ENCODE assay signal across 18 cellular contexts in the genomic region with DNA sequence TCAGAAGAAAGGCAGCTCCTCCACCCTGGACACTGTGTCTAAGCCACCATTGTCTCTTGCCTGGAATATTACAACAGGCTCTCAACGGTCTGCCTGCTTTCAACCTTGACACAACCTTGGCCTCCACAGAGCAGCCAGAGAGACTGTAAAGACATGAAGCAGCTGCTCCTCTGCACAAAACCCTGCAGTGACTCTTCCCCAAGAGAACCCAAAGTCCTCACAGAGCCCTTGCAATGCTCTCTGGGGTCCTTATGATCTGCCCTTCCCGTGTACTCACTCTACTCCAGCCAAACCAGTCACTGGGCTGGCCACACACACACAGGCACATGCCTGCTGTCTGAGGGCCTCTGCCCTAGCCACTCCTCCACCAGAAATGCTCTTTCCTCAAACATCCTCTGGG.
A peak's percentile ranks its signal among the peaks of the same experiment; 100 is the strongest.
DNase-seq lines count a peak whose midpoint lies in the region; ATAC-seq, FAIRE-seq and TF ChIP-seq lines count a peak whose summit lies in the region.
"Had no signal": no experiment of that assay in that cellular context is flagged by ENCODE, and none has a peak within 500 bp of the region (broad histone marks: within the 10 kb centered on the region; RNA-seq: fewer than 3 reads in every experiment).

No MANE protein-coding gene starts in this region.

- TF ChIP-seq POLR2A in HepG2 (IDR thresholded peaks at IDR 0.05; ENCODE audit: insufficient read depth in 1 of 2, low read depth in 2 of 2, low read length in 2 of 2) = no peak

- TF ChIP-seq CTCF in Loucy (conservative IDR thresholded peaks at IDR 0.05; ENCODE audit: low read length) = no peak
- no peak for TF ChIP-seq CTCF in bronchial epithelial cell (IDR thresholded peaks at IDR 0.05; ENCODE audit: insufficient read depth, low read length, severe bottlenecking)
- no peak for TF ChIP-seq CTCF in HepG2 (CRISPR knock-in tag; IDR thresholded peaks at IDR 0.05)
- no peak for TF ChIP-seq CTCF in D721Med (IDR thresholded peaks at IDR 0.05; ENCODE audit: insufficient read depth, missing control alignments)
- no peak for TF ChIP-seq CTCF in dorsolateral prefrontal cortex (IDR thresholded peaks at IDR 0.05 in 54 of 56, conservative IDR thresholded peaks at IDR 0.05 in 2 of 56; ENCODE audit: low read depth in 1 of 56, partially characterized antibody in 56 of 56)

- H3K9me2 ChIP-seq in Loucy (replicated peaks; ENCODE audit: low read depth, low read length) = no peaks in the 10 kb centered on the region

- H2AFZ ChIP-seq in Loucy (ENCODE audit: low read length) (0 out of 2 replicates have a peak overlapping the region, but pooled peaks have one; percentile 28), HepG2 (ENCODE audit: low read length) (no peak overlapping the region)

- in situ Hi-C loops in HepG2 (cut with HindIII; ENCODE audit: extremely low pct_ligation_motif_present, low pct_unique_long_range_greater_than_20kb) = no loop called here

- CTCF ChIA-PET in HepG2 (lab: Yijun Ruan, JAX; ENCODE audit: low intra/inter-chr PET ratio, low total read pairs) = no interaction called here

- TF ChIP-seq EP300 in HepG2 (IDR thresholded peaks at IDR 0.05; ENCODE audit: low read depth in 2 of 2, low read length in 2 of 2) (no peak), HepG2 (CRISPR knock-in tag; IDR thresholded peaks at IDR 0.05; ENCODE audit: borderline replicate concordance) (no peak)

- no peaks in the 10 kb centered on the region for H3F3A ChIP-seq in Loucy (ENCODE audit: low read depth)

- H3K36me3 Mint-ChIP-seq in stimulated activated effector memory CD8-positive, alpha-beta T cell treated with anti-CD3 and anti-CD28 coated beads, Interleukin-12 subunit alpha, Interleukin-12 subunit beta, amount 100 ng/mL, for 72 hours = no peaks in the 10 kb centered on the region
- H3K36me3 Mint-ChIP-seq: CD8-positive, alpha-beta memory T cell had no signal

- no peaks in the 10 kb centered on the region for H3K9me3 Mint-ChIP-seq in stimulated activated effector memory CD8-positive, alpha-beta T cell treated with anti-CD3 and anti-CD28 coated beads, Interleukin-12 subunit alpha, Interleukin-12 subunit beta, amount 100 ng/mL, for 72 hours
- H3K9me3 Mint-ChIP-seq: CD8-positive, alpha-beta memory T cell had no signal

- peak; percentile 23 for FAIRE-seq in bronchial epithelial cell (lab: Jason Lieb, UNC)
- FAIRE-seq in HepG2 (lab: Jason Lieb, UNC) = no peak
- FAIRE-seq in D721Med (lab: Jason Lieb, UNC) = no peak
- FAIRE-seq: H1 had no signal

- H3K27me3 ChIP-seq in Loucy (ENCODE audit: insufficient read depth, low read length, poor library complexity, severe bottlenecking) (no peaks in the 10 kb centered on the region), bronchial epithelial cell (ENCODE audit: control insufficient read depth, insufficient read depth, low read length) (no peaks in the 10 kb centered on the region), HepG2 (ENCODE audit: control insufficient read depth in 1 of 2, insufficient read depth in 2 of 2, low read length in 2 of 2) (no peaks in the 10 kb centered on the region), dorsolateral prefrontal cortex (no peaks in the 10 kb centered on the region)
- H3K27me3 ChIP-seq: BLaER1, Peyer's patch had no signal

- BruUV-seq in HepG2 (replicated peaks; lab: Mats Ljungman, UMichigan) = no TSS peak

- TF ChIP-seq RAD21 in HepG2 (CRISPR knock-in tag; IDR thresholded peaks at IDR 0.05) = no peak

- no peaks in the 10 kb centered on the region for H4K20me1 ChIP-seq in Loucy (ENCODE audit: insufficient read depth, low read length, poor library complexity, severe bottlenecking)
- H4K20me1 ChIP-seq in HepG2 (ENCODE audit: insufficient read depth, low read length) = no peaks in the 10 kb centered on the region
- H4K20me1 ChIP-seq: BLaER1 had no signal

- H3K9ac ChIP-seq in Loucy (ENCODE audit: low read depth, low read length, poor library complexity, severe bottlenecking) (no peak overlapping the region), HepG2 (ENCODE audit: insufficient read depth, low read depth, low read length) (no peak overlapping the region)
- H3K9ac ChIP-seq: BLaER1, KMS-11 had no signal

- H3K9me3 ChIP-seq in Loucy (ENCODE audit: insufficient read depth, low read depth, low read length) = no peaks in the 10 kb centered on the region
- H3K9me3 ChIP-seq in HepG2 (ENCODE audit: low read length) = no peaks in the 10 kb centered on the region
- H3K9me3 ChIP-seq: BLaER1, Peyer's patch had no signal

- DNase-seq in bronchial epithelial cell (ENCODE audit: low read depth) (no peak), HepG2 (ENCODE audit: low spot score) (no peak), NCI-H510A treated with DMSO at 0.1 percent for 48 hours (lab: John Stamatoyannopoulos, UW) (no peak), D721Med (ENCODE audit: insufficient read length, low spot score) (no peak), dorsolateral prefrontal cortex (no peak), NCI-H1105 treated with DMSO at 0.1 percent for 48 hours (lab: John Stamatoyannopoulos, UW) (no peak)
- no peak for DNase-seq in stimulated activated effector memory CD8-positive, alpha-beta T cell treated with anti-CD3 and anti-CD28 coated beads, Interleukin-12 subunit alpha, Interleukin-12 subunit beta, amount 100 ng/mL, for 72 hours (ENCODE audit: low spot score in 2 of 2)
- DNase-seq: CD8-positive, alpha-beta memory T cell; DMS79; NCI-H1436; NCI-H2029; NK-92 treated with Interleukin-12 subunit alpha and Interleukin-12 subunit beta, amount 100 ng/mL, for 24 hours; Peyer's patch had no signal

- H3K36me3 ChIP-seq in Loucy (ENCODE audit: insufficient read depth, low read length) = no peaks in the 10 kb centered on the region
- H3K36me3 ChIP-seq in bronchial epithelial cell (ENCODE audit: control insufficient read depth, insufficient read depth, low read length) = no peaks in the 10 kb centered on the region
- H3K36me3 ChIP-seq in HepG2 (replicated peaks in 1 of 2; ENCODE audit: control insufficient read depth in 1 of 2, insufficient read depth in 2 of 2, low read length in 2 of 2) = no peaks in the 10 kb centered on the region
- H3K36me3 ChIP-seq: BLaER1, Peyer's patch had no signal

- H3K4me3 Mint-ChIP-seq in stimulated activated effector memory CD8-positive, alpha-beta T cell treated with anti-CD3 and anti-CD28 coated beads, Interleukin-12 subunit alpha, Interleukin-12 subunit beta, amount 100 ng/mL, for 72 hours = no peak overlapping the region
- H3K4me3 Mint-ChIP-seq: CD8-positive, alpha-beta memory T cell had no signal

- H3K4me3 ChIP-seq in Loucy (ENCODE audit: low read length, poor library complexity, severe bottlenecking) (no peak overlapping the region), bronchial epithelial cell (ENCODE audit: low read depth, low read length) (no peak overlapping the region), HepG2 (replicated peaks in 1 of 3; ENCODE audit: insufficient read depth in 1 of 3, low read depth in 2 of 3, low read length in 3 of 3) (no peak overlapping the region), dorsolateral prefrontal cortex (no peak overlapping the region)
- H3K4me3 ChIP-seq: BLaER1, Peyer's patch, SK-N-MC had no signal

- H3K27ac Mint-ChIP-seq in stimulated activated effector memory CD8-positive, alpha-beta T cell treated with anti-CD3 and anti-CD28 coated beads, Interleukin-12 subunit alpha, Interleukin-12 subunit beta, amount 100 ng/mL, for 72 hours = no peak overlapping the region
- H3K27ac Mint-ChIP-seq: CD8-positive, alpha-beta memory T cell had no signal

- no peaks in the 10 kb centered on the region for H3K4me1 Mint-ChIP-seq in stimulated activated effector memory CD8-positive, alpha-beta T cell treated with anti-CD3 and anti-CD28 coated beads, Interleukin-12 subunit alpha, Interleukin-12 subunit beta, amount 100 ng/mL, for 72 hours
- H3K4me1 Mint-ChIP-seq: CD8-positive, alpha-beta memory T cell had no signal

- WGBS in HepG2 (ENCODE audit: low lambda C conversion rate) = 0% methylated on average over 1 of the region's 2 CpGs

- H3K27ac ChIP-seq in HepG2 (ENCODE audit: extremely low read length, insufficient read depth, low read length) (no peak overlapping the region), dorsolateral prefrontal cortex (no peak overlapping the region)
- H3K27ac ChIP-seq: BLaER1, KMS-11, Peyer's patch, SK-N-MC had no signal

- H3K4me1 ChIP-seq in Loucy (ENCODE audit: insufficient read depth, low read length, poor library complexity, severe bottlenecking) (no peaks in the 10 kb centered on the region), HepG2 (ENCODE audit: insufficient read depth, low read length) (no peaks in the 10 kb centered on the region)
- H3K4me1 ChIP-seq: BLaER1, Peyer's patch had no signal

- H3K4me2 ChIP-seq in Loucy (ENCODE audit: low read depth, low read length, poor library complexity, severe bottlenecking) (no peak overlapping the region), HepG2 (ENCODE audit: low read depth, low read length) (no peak overlapping the region)
- H3K4me2 ChIP-seq: BLaER1, KMS-11 had no signal

- intact Hi-C loops in HepG2 (cut with micrococcal nuclease; ENCODE audit: unreplicated experiment) = no loop called here
- intact Hi-C loops in dorsolateral prefrontal cortex (cut with DNase I) = no loop called here

- POLR2A ChIA-PET in HepG2 (lab: Yijun Ruan, JAX) = no interaction called here

- ATAC-seq in HepG2 = peak; percentile 29; the same call in 2 of the 3 replicates
- peak; percentile 12 for ATAC-seq in stimulated activated effector memory CD8-positive, alpha-beta T cell treated with anti-CD3 and anti-CD28 coated beads, Interleukin-12 subunit alpha, Interleukin-12 subunit beta, amount 100 ng/mL, for 72 hours

- no peaks in the 10 kb centered on the region for H3K79me2 ChIP-seq in Loucy (ENCODE audit: insufficient read depth, low read length)
- no peaks in the 10 kb centered on the region for H3K79me2 ChIP-seq in HepG2 (ENCODE audit: insufficient read depth, low read length)

TF ChIP-seq in HepG2, 621 proteins besides CTCF, POLR2A, EP300 and RAD21:
- TF ChIP-seq MXI1 (IDR thresholded peaks at IDR 0.05; ENCODE audit: borderline replicate concordance, low read depth, low read length) (no peak), NR2F6 (IDR thresholded peaks at IDR 0.05) (no peak), NR2F6 (CRISPR knock-in tag; IDR thresholded peaks at IDR 0.05) (no peak), RCOR2 (CRISPR knock-in tag; IDR thresholded peaks at IDR 0.05) (no peak), FOXO1 (CRISPR knock-in tag; IDR thresholded peaks at IDR 0.05) (no peak), PCBP1 (IDR thresholded peaks at IDR 0.05; ENCODE audit: borderline replicate concordance, low read depth, low read length) (no peak), SP4 (CRISPR knock-in tag; IDR thresholded peaks at IDR 0.05) (no peak), MAFF (IDR thresholded peaks at IDR 0.05; ENCODE audit: low read depth, low read length) (no peak), PITX1 (CRISPR knock-in tag; IDR thresholded peaks at IDR 0.05) (no peak), WIZ (CRISPR knock-in tag; IDR thresholded peaks at IDR 0.05) (no peak), FLYWCH1 (CRISPR knock-in tag; IDR thresholded peaks at IDR 0.05) (no peak)
- TF ChIP-seq, protein P1, sequence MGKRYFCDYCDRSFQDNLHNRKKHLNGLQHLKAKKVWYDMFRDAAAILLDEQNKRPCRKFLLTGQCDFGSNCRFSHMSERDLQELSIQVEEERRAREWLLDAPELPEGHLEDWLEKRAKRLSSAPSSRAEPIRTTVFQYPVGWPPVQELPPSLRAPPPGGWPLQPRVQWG (CRISPR knock-in tag; IDR thresholded peaks at IDR 0.05; ENCODE audit: borderline replicate concordance, low read depth) = no peak
